ENCODE assay signal across 1 cellular context in genomic region chr12:123058471-123058870, GRCh38.
TF ChIP-seq lines count a peak whose summit lies in the region.

No MANE protein-coding gene starts in this region.

TF ChIP-seq in GM23338, 12 proteins besides CTCF, POLR2A, EP300 and RAD21 (continued from another document):
- TF ChIP-seq, protein P1, sequence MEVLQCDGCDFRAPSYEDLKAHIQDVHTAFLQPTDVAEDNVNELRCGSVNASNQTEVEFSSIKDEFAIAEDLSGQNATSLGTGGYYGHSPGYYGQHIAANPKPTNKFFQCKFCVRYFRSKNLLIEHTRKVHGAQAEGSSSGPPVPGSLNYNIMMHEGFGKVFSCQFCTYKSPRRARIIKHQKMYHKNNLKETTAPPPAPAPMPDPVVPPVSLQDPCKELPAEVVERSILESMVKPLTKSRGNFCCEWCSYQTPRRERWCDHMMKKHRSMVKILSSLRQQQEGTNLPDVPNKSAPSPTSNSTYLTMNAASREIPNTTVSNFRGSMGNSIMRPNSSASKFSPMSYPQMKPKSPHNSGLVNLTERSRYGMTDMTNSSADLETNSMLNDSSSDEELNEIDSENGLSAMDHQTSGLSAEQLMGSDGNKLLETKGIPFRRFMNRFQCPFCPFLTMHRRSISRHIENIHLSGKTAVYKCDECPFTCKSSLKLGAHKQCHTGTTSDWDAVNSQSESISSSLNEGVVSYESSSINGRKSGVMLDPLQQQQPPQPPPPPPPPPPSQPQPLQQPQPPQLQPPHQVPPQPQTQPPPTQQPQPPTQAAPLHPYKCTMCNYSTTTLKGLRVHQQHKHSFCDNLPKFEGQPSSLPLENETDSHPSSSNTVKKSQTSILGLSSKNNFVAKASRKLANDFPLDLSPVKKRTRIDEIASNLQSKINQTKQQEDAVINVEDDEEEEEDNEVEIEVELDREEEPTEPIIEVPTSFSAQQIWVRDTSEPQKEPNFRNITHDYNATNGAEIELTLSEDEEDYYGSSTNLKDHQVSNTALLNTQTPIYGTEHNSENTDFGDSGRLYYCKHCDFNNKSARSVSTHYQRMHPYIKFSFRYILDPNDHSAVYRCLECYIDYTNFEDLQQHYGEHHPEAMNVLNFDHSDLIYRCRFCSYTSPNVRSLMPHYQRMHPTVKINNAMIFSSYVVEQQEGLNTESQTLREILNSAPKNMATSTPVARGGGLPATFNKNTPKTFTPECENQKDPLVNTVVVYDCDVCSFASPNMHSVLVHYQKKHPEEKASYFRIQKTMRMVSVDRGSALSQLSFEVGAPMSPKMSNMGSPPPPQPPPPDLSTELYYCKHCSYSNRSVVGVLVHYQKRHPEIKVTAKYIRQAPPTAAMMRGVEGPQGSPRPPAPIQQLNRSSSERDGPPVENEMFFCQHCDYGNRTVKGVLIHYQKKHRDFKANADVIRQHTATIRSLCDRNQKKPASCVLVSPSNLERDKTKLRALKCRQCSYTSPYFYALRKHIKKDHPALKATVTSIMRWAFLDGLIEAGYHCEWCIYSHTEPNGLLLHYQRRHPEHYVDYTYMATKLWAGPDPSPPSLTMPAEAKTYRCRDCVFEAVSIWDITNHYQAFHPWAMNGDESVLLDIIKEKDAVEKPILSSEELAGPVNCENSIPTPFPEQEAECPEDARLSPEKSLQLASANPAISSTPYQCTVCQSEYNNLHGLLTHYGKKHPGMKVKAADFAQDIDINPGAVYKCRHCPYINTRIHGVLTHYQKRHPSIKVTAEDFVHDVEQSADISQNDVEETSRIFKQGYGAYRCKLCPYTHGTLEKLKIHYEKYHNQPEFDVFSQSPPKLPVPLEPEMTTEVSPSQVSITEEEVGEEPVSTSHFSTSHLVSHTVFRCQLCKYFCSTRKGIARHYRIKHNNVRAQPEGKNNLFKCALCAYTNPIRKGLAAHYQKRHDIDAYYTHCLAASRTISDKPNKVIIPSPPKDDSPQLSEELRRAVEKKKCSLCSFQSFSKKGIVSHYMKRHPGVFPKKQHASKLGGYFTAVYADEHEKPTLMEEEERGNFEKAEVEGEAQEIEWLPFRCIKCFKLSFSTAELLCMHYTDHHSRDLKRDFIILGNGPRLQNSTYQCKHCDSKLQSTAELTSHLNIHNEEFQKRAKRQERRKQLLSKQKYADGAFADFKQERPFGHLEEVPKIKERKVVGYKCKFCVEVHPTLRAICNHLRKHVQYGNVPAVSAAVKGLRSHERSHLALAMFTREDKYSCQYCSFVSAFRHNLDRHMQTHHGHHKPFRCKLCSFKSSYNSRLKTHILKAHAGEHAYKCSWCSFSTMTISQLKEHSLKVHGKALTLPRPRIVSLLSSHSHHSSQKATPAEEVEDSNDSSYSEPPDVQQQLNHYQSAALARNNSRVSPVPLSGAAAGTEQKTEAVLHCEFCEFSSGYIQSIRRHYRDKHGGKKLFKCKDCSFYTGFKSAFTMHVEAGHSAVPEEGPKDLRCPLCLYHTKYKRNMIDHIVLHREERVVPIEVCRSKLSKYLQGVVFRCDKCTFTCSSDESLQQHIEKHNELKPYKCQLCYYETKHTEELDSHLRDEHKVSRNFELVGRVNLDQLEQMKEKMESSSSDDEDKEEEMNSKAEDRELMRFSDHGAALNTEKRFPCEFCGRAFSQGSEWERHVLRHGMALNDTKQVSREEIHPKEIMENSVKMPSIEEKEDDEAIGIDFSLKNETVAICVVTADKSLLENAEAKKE (CRISPR knock-in tag; IDR thresholded peaks at IDR 0.05) = no peak
- TF ChIP-seq NANOG (IDR thresholded peaks at IDR 0.05; ENCODE audit: borderline replicate concordance) = no peak
- no peak for TF ChIP-seq ETS1 (IDR thresholded peaks at IDR 0.05)
